ENCODE assay signal across 8 cellular contexts in genomic region chr3:53346922-53347260, GRCh38. TPM values are rescaled to one million over a fixed set of nuclear protein-coding genes. Genes with fewer than 3 reads are reported as not detected.
DNase-seq lines count a peak whose midpoint lies in the region; ATAC-seq and TF ChIP-seq lines count a peak whose summit lies in the region.

No MANE protein-coding gene starts in this region.

- CTCF ChIA-PET in Caco-2 (lab: Charles Lee) = interaction anchor here (1.0 kb wide), 1 partner anchor 10 kb away, joined by 3 read pairs; no protein-coding TSS in a partner anchor

- H3K9me3 Mint-ChIP-seq in Caco-2 (ENCODE audit: unreplicated experiment) (no peaks in the 10 kb centered on the region), type B pancreatic cell (peaks cover 4% of the 10 kb centered on the region)
- no peaks in the 10 kb centered on the region for H3K9me3 Mint-ChIP-seq in activated naive CD8-positive, alpha-beta T cell treated with anti-CD3 and anti-CD28 coated beads, Interleukin-2, amount 50 U/mL, for 24 hours

- peak overlapping the region; percentile 92 to 94 for H3K27ac ChIP-seq in left lung

- POLR2A ChIA-PET in Caco-2 (lab: Charles Lee) = no interaction called here

- H3K4me3 ChIP-seq in Caco-2 (ENCODE audit: low read depth, low read length) (peak overlapping the region; percentile 100), left lung (peak overlapping the region; percentile 71 to 80)

- H3K27me3 Mint-ChIP-seq in Caco-2 (ENCODE audit: insufficient read depth, unreplicated experiment) (no peaks in the 10 kb centered on the region), type B pancreatic cell (no peaks in the 10 kb centered on the region)
- H3K27me3 Mint-ChIP-seq in activated naive CD8-positive, alpha-beta T cell treated with anti-CD3 and anti-CD28 coated beads, Interleukin-2, amount 50 U/mL, for 24 hours = no peaks in the 10 kb centered on the region

- DNase-seq in Caco-2 (no peak), left lung (no peak), type B pancreatic cell (ENCODE audit: extremely low spot score, unreplicated experiment) (no peak), T1000 (lab: John Stamatoyannopoulos, UW) (no peak)
- DNase-seq in activated naive CD8-positive, alpha-beta T cell treated with anti-CD3 and anti-CD28 coated beads, Interleukin-2, amount 50 U/mL, for 24 hours = peak; percentile 15
- DNase-seq in activated CD4-positive, CD25-positive, alpha-beta regulatory T cell (lab: John Stamatoyannopoulos, UW) = no peak

- ATAC-seq in HG03097 (IDR thresholded peaks at IDR 0.05; ENCODE audit: low FRiP score, unreplicated experiment) = peak; percentile 1
- ATAC-seq in activated naive CD8-positive, alpha-beta T cell treated with anti-CD3 and anti-CD28 coated beads, Interleukin-2, amount 50 U/mL, for 24 hours = peak; percentile 1
- peak; percentile 9 for ATAC-seq in left lung
- no peak for ATAC-seq in GM18520 (IDR thresholded peaks at IDR 0.05; ENCODE audit: unreplicated experiment)

- H3K9me3 ChIP-seq in Caco-2 (no peaks in the 10 kb centered on the region), left lung (no peaks in the 10 kb centered on the region)

- H3K36me3 Mint-ChIP-seq in Caco-2 (ENCODE audit: insufficient read depth, unreplicated experiment) (peaks cover 32% of the 10 kb centered on the region), type B pancreatic cell (peaks cover 16% of the 10 kb centered on the region)
- peaks cover 15% of the 10 kb centered on the region for H3K36me3 Mint-ChIP-seq in activated naive CD8-positive, alpha-beta T cell treated with anti-CD3 and anti-CD28 coated beads, Interleukin-2, amount 50 U/mL, for 24 hours (ENCODE audit: low read depth)

- H3K4me3 Mint-ChIP-seq in Caco-2 (ENCODE audit: unreplicated experiment) (peak overlapping the region; percentile 91), type B pancreatic cell (peak overlapping the region; percentile 99)
- peak overlapping the region; percentile 96 for H3K4me3 Mint-ChIP-seq in activated naive CD8-positive, alpha-beta T cell treated with anti-CD3 and anti-CD28 coated beads, Interleukin-2, amount 50 U/mL, for 24 hours

- H3K4me1 Mint-ChIP-seq in Caco-2 (ENCODE audit: low read depth, unreplicated experiment) (peaks cover 30% of the 10 kb centered on the region), type B pancreatic cell (ENCODE audit: unreplicated experiment) (peaks cover 40% of the 10 kb centered on the region)
- peaks cover 25% of the 10 kb centered on the region for H3K4me1 Mint-ChIP-seq in activated naive CD8-positive, alpha-beta T cell treated with anti-CD3 and anti-CD28 coated beads, Interleukin-2, amount 50 U/mL, for 24 hours

- H3K4me1 ChIP-seq in Caco-2 = peaks cover 45% of the 10 kb centered on the region
- H3K4me1 ChIP-seq in left lung = peaks cover 9 to 45% of the 10 kb centered on the region in 2 donors

- intact Hi-C loops in Caco-2 (cut with micrococcal nuclease; ENCODE audit: unreplicated experiment) = no loop called here
- intact Hi-C loops in left lung (cut with DNase I) = no loop called here

- H3K27ac Mint-ChIP-seq in Caco-2 (ENCODE audit: unreplicated experiment) = peak overlapping the region; percentile 98
- H3K27ac Mint-ChIP-seq in activated naive CD8-positive, alpha-beta T cell treated with anti-CD3 and anti-CD28 coated beads, Interleukin-2, amount 50 U/mL, for 24 hours = peak overlapping the region; percentile 95
- H3K27ac Mint-ChIP-seq in type B pancreatic cell = peak overlapping the region; percentile 100

- no peaks in the 10 kb centered on the region for H3K27me3 ChIP-seq in Caco-2 (replicated peaks; ENCODE audit: control insufficient read depth, insufficient read depth, low read length)
- no peaks in the 10 kb centered on the region for H3K27me3 ChIP-seq in left lung

- H3K36me3 ChIP-seq in Caco-2 (ENCODE audit: control insufficient read depth, insufficient read depth, low read length) (no peaks in the 10 kb centered on the region), left lung (peaks cover 0 to 27% of the 10 kb centered on the region in 2 donors)

- BruUV-seq in Caco-2 (replicated peaks; lab: Mats Ljungman, UMichigan) = no TSS peak

- no peak for TF ChIP-seq CTCF in Caco-2 (IDR thresholded peaks at IDR 0.05; ENCODE audit: insufficient read depth in 1 of 2, low read depth in 1 of 2, low read length in 1 of 2, severe bottlenecking in 1 of 2, unreplicated experiment in 1 of 2)
- TF ChIP-seq CTCF in left lung (IDR thresholded peaks at IDR 0.05) = no peak
- TF ChIP-seq CTCF in type B pancreatic cell (conservative IDR thresholded peaks at IDR 0.05) = no peak

RNA-seq across cellular contexts. Expression of gene DCP1A, which starts 0.5 kb away (rescaled TPM):
- total RNA-seq in Caco-2 (2022) = 32.5 and 32.9 TPM in 2 replicates
- 10 to 100 TPM; 18.7 to 22.2 TPM for total RNA-seq in left lung
- 28.3 and 31.4 TPM in 2 replicates for total RNA-seq in type B pancreatic cell (ENCODE audit: low replicate concordance)
